In genomic region chr1:36160949-36161485, GRCh38 we compare ENCODE assay signal across 1 cellular context.
TF ChIP-seq lines count a peak whose summit lies in the region.

No MANE protein-coding gene starts in this region.

TF ChIP-seq in HEK293, 187 proteins besides CTCF, POLR2A, EP300 and RAD21 (continued from another document and continues in another):
- TF ChIP-seq ZBTB26 (tag by site-specific recombination; optimal IDR thresholded peaks at IDR 0.05) (no peak), RBAK (tag by site-specific recombination; IDR thresholded peaks at IDR 0.05) (no peak), GFI1B (tag by site-specific recombination; IDR thresholded peaks at IDR 0.05) (0 out of 2 replicates have a peak, but pooled peaks have one; percentile 14), GLI4 (tag by site-specific recombination; IDR thresholded peaks at IDR 0.05) (no peak), ZNF394 (tag by site-specific recombination; IDR thresholded peaks at IDR 0.05; ENCODE audit: borderline replicate concordance) (no peak), IKZF3 (tag by site-specific recombination; IDR thresholded peaks at IDR 0.05) (peak; percentile 71; the same call in 1 of the 2 replicates), ZBTB7A (tag by site-specific recombination; IDR thresholded peaks at IDR 0.05; ENCODE audit: low read depth) (no peak), ZNF2 (tag by site-specific recombination; IDR thresholded peaks at IDR 0.05) (0 out of 2 replicates have a peak, but pooled peaks have one; percentile 48), ZNF404 (tag by site-specific recombination; IDR thresholded peaks at IDR 0.05) (no peak), ZBTB17 (tag by site-specific recombination; IDR thresholded peaks at IDR 0.05) (peak; percentile 60), ZNF596 (tag by site-specific recombination; IDR thresholded peaks at IDR 0.05) (no peak), OSR2 (tag by site-specific recombination; IDR thresholded peaks at IDR 0.05) (peak; percentile 32; the same call in 1 of the 2 replicates), ZFP41 (tag by site-specific recombination; IDR thresholded peaks at IDR 0.05; ENCODE audit: borderline replicate concordance) (no peak), YY1 (tag by site-specific recombination; IDR thresholded peaks at IDR 0.05) (peak; percentile 90), ZNF10 (tag by site-specific recombination; IDR thresholded peaks at IDR 0.05) (peak; percentile 2), ZNF169 (tag by site-specific recombination; IDR thresholded peaks at IDR 0.05) (no peak), ELK4 (IDR thresholded peaks at IDR 0.05; ENCODE audit: borderline replicate concordance, low read depth, low read length) (no peak), ZBTB8A (tag by site-specific recombination; IDR thresholded peaks at IDR 0.05) (peak; percentile 92), ZNF610 (tag by site-specific recombination; IDR thresholded peaks at IDR 0.05; ENCODE audit: borderline replicate concordance) (0 out of 2 replicates have a peak, but pooled peaks have one; percentile 25), ZNF24 (tag by site-specific recombination; IDR thresholded peaks at IDR 0.05) (0 out of 2 replicates have a peak, but pooled peaks have one; percentile 67), ZNF184 (tag by site-specific recombination; IDR thresholded peaks at IDR 0.05) (no peak; the same call in 1 of the 2 replicates), ZNF600 (tag by site-specific recombination; IDR thresholded peaks at IDR 0.05) (peak; percentile 17; the same call in 1 of the 2 replicates), ZNF529 (tag by site-specific recombination; IDR thresholded peaks at IDR 0.05; ENCODE audit: insufficient replicate concordance) (no peak), ZXDB (tag by site-specific recombination; IDR thresholded peaks at IDR 0.05) (peak; percentile 67; the same call in 1 of the 2 replicates), KLF16 (tag by site-specific recombination; IDR thresholded peaks at IDR 0.05) (peak; percentile 65; the same call in 1 of the 2 replicates), ZNF768 (tag by site-specific recombination; IDR thresholded peaks at IDR 0.05) (no peak), ZBTB10 (tag by site-specific recombination; IDR thresholded peaks at IDR 0.05) (no peak; the same call in 1 of the 2 replicates), MEIS1 (CRISPR knock-in tag; IDR thresholded peaks at IDR 0.05; ENCODE audit: borderline replicate concordance) (no peak), ZNF214 (tag by site-specific recombination; IDR thresholded peaks at IDR 0.05; ENCODE audit: borderline replicate concordance) (no peak), REPIN1 (tag by site-specific recombination; IDR thresholded peaks at IDR 0.05; ENCODE audit: low read depth) (no peak), ZNF366 (tag by site-specific recombination; conservative IDR thresholded peaks at IDR 0.05) (peak; percentile 72), ZNF843 (tag by site-specific recombination; IDR thresholded peaks at IDR 0.05) (0 out of 2 replicates have a peak, but pooled peaks have one; percentile 20), TCF7L2 (IDR thresholded peaks at IDR 0.05; ENCODE audit: borderline replicate concordance, low read depth, low read length) (no peak), ZNF664 (tag by site-specific recombination; IDR thresholded peaks at IDR 0.05) (no peak), ZNF274 (IDR thresholded peaks at IDR 0.05; ENCODE audit: low read length) (no peak), ZNF274 (tag by site-specific recombination; IDR thresholded peaks at IDR 0.05; ENCODE audit: borderline replicate concordance) (no peak), ZNF423 (tag by site-specific recombination; IDR thresholded peaks at IDR 0.05) (0 out of 2 replicates have a peak, but pooled peaks have one; percentile 15), ZNF16 (tag by site-specific recombination; IDR thresholded peaks at IDR 0.05; ENCODE audit: low read depth) (no peak), ZNF148 (tag by site-specific recombination; IDR thresholded peaks at IDR 0.05; ENCODE audit: borderline replicate concordance) (no peak), REST (tag by site-specific recombination; IDR thresholded peaks at IDR 0.05) (no peak), ZBTB1 (tag by site-specific recombination; IDR thresholded peaks at IDR 0.05) (no peak), ZNF335 (tag by site-specific recombination; conservative IDR thresholded peaks at IDR 0.05) (peak; percentile 65), ZNF157 (tag by site-specific recombination; IDR thresholded peaks at IDR 0.05) (no peak), ZIC2 (tag by site-specific recombination; IDR thresholded peaks at IDR 0.05) (0 out of 2 replicates have a peak, but pooled peaks have one; percentile 66), SCRT2 (tag by site-specific recombination; IDR thresholded peaks at IDR 0.05) (peak; percentile 2; the same call in 1 of the 2 replicates), ZNF223 (tag by site-specific recombination; IDR thresholded peaks at IDR 0.05) (no peak), ZBTB11 (tag by site-specific recombination; conservative IDR thresholded peaks at IDR 0.05; ENCODE audit: low read depth) (peak; percentile 88), ZEB2 (tag by site-specific recombination; IDR thresholded peaks at IDR 0.05) (0 out of 2 replicates have a peak, but pooled peaks have one; percentile 16), KLF9 (tag by site-specific recombination; IDR thresholded peaks at IDR 0.05; ENCODE audit: low read depth) (no peak), ZNF629 (tag by site-specific recombination; IDR thresholded peaks at IDR 0.05) (peak; percentile 70), FEZF1 (tag by site-specific recombination; IDR thresholded peaks at IDR 0.05) (peak; percentile 50), SCRT1 (tag by site-specific recombination; IDR thresholded peaks at IDR 0.05; ENCODE audit: borderline replicate concordance) (no peak)
